10 cellular contexts compared by ENCODE assay signal in the genomic region with DNA sequence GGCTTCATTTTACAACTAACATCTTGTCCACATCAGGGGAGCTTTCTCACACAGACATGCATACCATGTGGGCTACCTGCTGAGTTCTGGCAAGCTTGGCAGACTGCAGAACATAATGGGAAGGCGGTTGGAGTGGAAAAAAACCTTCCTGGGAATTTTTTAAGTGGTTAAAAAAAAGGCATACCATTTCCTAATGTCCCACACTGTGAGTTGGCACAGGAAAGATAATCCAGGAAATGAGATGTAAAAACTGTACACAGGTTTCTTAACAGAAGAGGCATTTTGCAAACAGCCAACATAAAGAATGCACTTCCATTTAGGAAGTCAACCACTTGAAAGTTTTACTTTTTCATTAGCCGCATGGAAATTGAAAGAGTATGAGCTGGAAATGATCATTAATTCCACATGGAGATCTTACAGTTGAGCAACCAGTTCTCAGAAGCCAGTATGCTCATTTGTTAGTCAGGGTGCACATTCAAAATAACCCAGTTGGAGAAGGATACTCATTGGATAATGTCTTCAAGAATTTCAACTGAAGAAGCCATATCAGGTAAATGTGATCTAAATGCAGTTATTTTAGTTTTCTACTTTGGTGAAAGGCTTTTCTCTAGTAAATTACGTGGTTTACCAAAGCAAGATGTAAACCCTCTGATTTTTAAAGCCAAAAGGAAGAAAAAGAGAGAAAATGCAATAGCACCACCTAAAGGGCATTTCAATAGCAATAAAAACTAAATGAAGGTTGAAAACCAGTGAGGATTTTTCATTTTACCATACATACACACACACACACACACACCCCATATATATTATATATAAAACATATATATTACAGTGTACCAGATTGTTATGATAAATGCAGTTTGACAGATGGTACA.
DNase-seq lines count a peak whose midpoint lies in the region; ATAC-seq and TF ChIP-seq lines count a peak whose summit lies in the region.
"Had no signal": no experiment of that assay in that cellular context is flagged by ENCODE, and none has a peak within 500 bp of the region (broad histone marks: within the 10 kb centered on the region; RNA-seq: fewer than 3 reads in every experiment).

No MANE protein-coding gene starts in this region.

- ATAC-seq in HG02981 (IDR thresholded peaks at IDR 0.05; ENCODE audit: unreplicated experiment) = no peak

- H3K9me3 ChIP-seq in sigmoid colon = no peaks in the 10 kb centered on the region
- H3K9me3 ChIP-seq: BLaER1, SJCRH30 had no signal

- H3K27ac ChIP-seq in sigmoid colon = peak overlapping the region in 3 of 4 donors; percentile 5 to 49 (median 6)
- H3K27ac ChIP-seq: BLaER1, SJCRH30 had no signal

- TF ChIP-seq EP300 in sigmoid colon (IDR thresholded peaks at IDR 0.05) = no peak

- WGBS in sigmoid colon, 2 donors = 73 to 89% methylated on average over 3 of the region's 3 CpGs

- H3K4me3 ChIP-seq in sigmoid colon = no peak overlapping the region
- H3K4me3 ChIP-seq: BLaER1, SJCRH30 had no signal

- intact Hi-C loops in sigmoid colon (cut with DNase I) = no loop called here

- DNase-seq in NCI-H1694 treated with DMSO at 0.1 percent for 48 hours (lab: John Stamatoyannopoulos, UW) (peak; percentile 19), NCI-H1694 (lab: John Stamatoyannopoulos, UW) (no peak), LoVo (ENCODE audit: low spot score) (peak; percentile 40), brain pericyte (ENCODE audit: low read depth, low spot score) (peak; percentile 72), sigmoid colon (no peak), 8988T (no peak)
- DNase-seq in activated T-cell treated with anti-CD3 and anti-CD28 coated beads, Interleukin-2, amount 50 U/mL, for 1 hour = no peak
- DNase-seq: SJCRH30 had no signal

- TF ChIP-seq POLR2A in sigmoid colon (IDR thresholded peaks at IDR 0.05) = no peak

- H3K4me1 ChIP-seq in sigmoid colon = peaks cover 0 to 45% (median 27%) of the 10 kb centered on the region in 4 donors
- H3K4me1 ChIP-seq: BLaER1, SJCRH30 had no signal

- H3K36me3 ChIP-seq in sigmoid colon = no peaks in the 10 kb centered on the region
- H3K36me3 ChIP-seq: BLaER1, SJCRH30 had no signal

- H3K27me3 ChIP-seq in sigmoid colon = no peaks in the 10 kb centered on the region
- H3K27me3 ChIP-seq: BLaER1, SJCRH30 had no signal

- peak in 1 of 4 experiments; percentile 9 for TF ChIP-seq CTCF in sigmoid colon (IDR thresholded peaks at IDR 0.05)

Comparison
In these comparisons a context has a peak if more than half of its experiments do, and no peak if none do; other contexts are left out.
1. DNase-seq: peak in NCI-H1694 treated with DMSO at 0.1 percent for 48 hours (single experiment), LoVo (single experiment) and brain pericyte (single experiment); none in NCI-H1694 (single experiment), sigmoid colon (single experiment), 8988T (single experiment) and activated T-cell treated with anti-CD3 and anti-CD28 coated beads, Interleukin-2, amount 50 U/mL, for 1 hour (single experiment).